9 cellular contexts compared by ENCODE assay signal in genomic region chr5:32712463-32713395, GRCh38. TPM values are rescaled to one million over a fixed set of nuclear protein-coding genes. Genes with fewer than 3 reads are reported as not detected.
A peak's percentile ranks its signal among the peaks of the same experiment; 100 is the strongest.
DNase-seq lines count a peak whose midpoint lies in the region; ATAC-seq lines count a peak whose summit lies in the region.
"Had no signal": no experiment of that assay in that cellular context is flagged by ENCODE, and none has a peak within 500 bp of the region (broad histone marks: within the 10 kb centered on the region; RNA-seq: fewer than 3 reads in every experiment).

No MANE protein-coding gene starts in this region.

- WGBS in GM23248 (ENCODE audit: low coverage in 1 of 2, low lambda C conversion rate in 2 of 2, missing lambda C conversion rate in 2 of 2), 2 experiments = 2 to 3% methylated on average over 58 to 59 of the region's 59 CpGs

- no peaks in the 10 kb centered on the region for H3K9me3 ChIP-seq in GM23248 (ENCODE audit: low read depth)
- no peaks in the 10 kb centered on the region for H3K9me3 ChIP-seq in iPS-18c (ENCODE audit: control insufficient read depth, insufficient read depth, low read length)

- peaks cover 15% of the 10 kb centered on the region for H3K4me1 ChIP-seq in GM23248 (ENCODE audit: insufficient read depth)

- H3F3A ChIP-seq in GM23248 (ENCODE audit: insufficient read depth) = peaks cover 21% of the 10 kb centered on the region

- H3K27ac Mint-ChIP-seq in activated CD8-positive, alpha-beta T cell treated with anti-CD3 and anti-CD28 coated beads, Interleukin-2, amount 10 ng/mL, durations not matched to agents 7 days and 5 days = no peak overlapping the region

- H3K4me1 Mint-ChIP-seq in activated CD8-positive, alpha-beta T cell treated with anti-CD3 and anti-CD28 coated beads, Interleukin-2, amount 10 ng/mL, durations not matched to agents 7 days and 5 days (ENCODE audit: low read depth) = peaks cover 32% of the 10 kb centered on the region

- peak; percentile 64 for DNase-seq in GM23248
- no peak for DNase-seq in activated CD8-positive, alpha-beta T cell treated with anti-CD3 and anti-CD28 coated beads, Interleukin-2, amount 10 ng/mL, durations not matched to agents 7 days and 5 days
- no peak for DNase-seq in germinal center (ENCODE audit: low spot score)
- no peak for DNase-seq in NCI-H1092 (lab: John Stamatoyannopoulos, UW)
- no peak for DNase-seq in C1 segment of cervical spinal cord (lab: John Stamatoyannopoulos, UW)
- DNase-seq in DMS79 (lab: John Stamatoyannopoulos, UW) = no peak
- DNase-seq: NCI-H2081 treated with DMSO at 0.1 percent for 48 hours had no signal

- ATAC-seq in activated CD8-positive, alpha-beta T cell treated with anti-CD3 and anti-CD28 coated beads, Interleukin-2, amount 10 ng/mL, durations not matched to agents 7 days and 5 days = no peak

- H3K36me3 Mint-ChIP-seq in activated CD8-positive, alpha-beta T cell treated with anti-CD3 and anti-CD28 coated beads, Interleukin-2, amount 10 ng/mL, durations not matched to agents 7 days and 5 days (ENCODE audit: low read depth) = peaks cover 4% of the 10 kb centered on the region

- peak overlapping the region; percentile 86 for H3K27ac ChIP-seq in GM23248
- H3K27ac ChIP-seq in skin epidermis = peak overlapping the region in 6 of 21 experiments; percentile 6 to 85 (median 32)

- H3K9me2 ChIP-seq in GM23248 (ENCODE audit: insufficient read depth) = no peaks in the 10 kb centered on the region

- no peaks in the 10 kb centered on the region for H3K9me3 Mint-ChIP-seq in activated CD8-positive, alpha-beta T cell treated with anti-CD3 and anti-CD28 coated beads, Interleukin-2, amount 10 ng/mL, durations not matched to agents 7 days and 5 days (ENCODE audit: insufficient read depth)

- CTCF ChIA-PET in activated CD8-positive, alpha-beta T cell treated with anti-CD3 and anti-CD28 coated beads, Interleukin-2, amount 10 ng/mL, durations not matched to agents 7 days and 5 days (lab: Charles Lee) = no interaction called here

- H4K20me1 ChIP-seq in GM23248 (ENCODE audit: insufficient read depth) = no peaks in the 10 kb centered on the region

- peak overlapping the region; percentile 90 for H3K9ac ChIP-seq in GM23248

- in situ Hi-C loops in GM23248 (cut with MboI) = loop anchor here (10.0 kb wide), 1 partner anchor 712 kb away; no protein-coding TSS in a partner anchor

- H3K4me3 ChIP-seq in GM23248 (peak overlapping the region; percentile 90), iPS-18c (ENCODE audit: insufficient read depth, low read depth, low read length) (peak overlapping the region; percentile 38), skin epidermis (peak overlapping the region in 6 of 7 experiments; percentile 15 to 58 (median 42))

- peak overlapping the region; percentile 100 for H3K4me2 ChIP-seq in GM23248 (ENCODE audit: unreplicated experiment)

- peaks cover 57% of the 10 kb centered on the region for H3K79me2 ChIP-seq in GM23248 (ENCODE audit: insufficient read depth)

- H2AFZ ChIP-seq in GM23248 = peak overlapping the region; percentile 81

- peak overlapping the region; percentile 7 for H3K4me3 Mint-ChIP-seq in activated CD8-positive, alpha-beta T cell treated with anti-CD3 and anti-CD28 coated beads, Interleukin-2, amount 10 ng/mL, durations not matched to agents 7 days and 5 days

- peaks cover 66% of the 10 kb centered on the region for H3K27me3 Mint-ChIP-seq in activated CD8-positive, alpha-beta T cell treated with anti-CD3 and anti-CD28 coated beads, Interleukin-2, amount 10 ng/mL, durations not matched to agents 7 days and 5 days (ENCODE audit: low read depth)

- POLR2A ChIA-PET in activated CD8-positive, alpha-beta T cell treated with anti-CD3 and anti-CD28 coated beads, Interleukin-2, amount 10 ng/mL, durations not matched to agents 7 days and 5 days (lab: Charles Lee) = no interaction called here

- no peaks in the 10 kb centered on the region for H3K27me3 ChIP-seq in GM23248 (replicated peaks; ENCODE audit: insufficient read depth)

- H3K36me3 ChIP-seq in GM23248 (ENCODE audit: low read depth) = no peaks in the 10 kb centered on the region

RNA-seq across cellular contexts. Expression of gene NPR3, which starts 1.6 kb away (rescaled TPM):
- total RNA-seq in GM23248 (2014; rRNA removed; shearing (Covaris generic)) = 87.1 and 97.0 TPM in 2 replicates
- 37.6 and 39.2 TPM in 2 replicates for polyA plus RNA-seq in GM23248 (2016; fragmentation: Nextera tagmentation; extraction: Ambion mirVana)
- not detected for total RNA-seq in activated CD8-positive, alpha-beta T cell treated with anti-CD3 and anti-CD28 coated beads, Interleukin-2, amount 10 ng/mL, durations not matched to agents 7 days and 5 days

Comparison
In these comparisons a context has a peak if more than half of its experiments do, and no peak if none do; other contexts are left out.
1. H3K4me3 ChIP-seq: peak in every context shown above with its lines; median percentile 90 in GM23248; 42 in skin epidermis; 38 in iPS-18c.
2. RNA of gene NPR3, which starts 1.6 kb away (total RNA-seq): 87.1 to 97.0 TPM in GM23248; not detected in activated CD8-positive, alpha-beta T cell treated with anti-CD3 and anti-CD28 coated beads, Interleukin-2, amount 10 ng/mL, durations not matched to agents 7 days and 5 days; every median in the first group is over 10 times any median in the second.